13 cellular contexts compared by ENCODE assay signal in the genomic region with DNA sequence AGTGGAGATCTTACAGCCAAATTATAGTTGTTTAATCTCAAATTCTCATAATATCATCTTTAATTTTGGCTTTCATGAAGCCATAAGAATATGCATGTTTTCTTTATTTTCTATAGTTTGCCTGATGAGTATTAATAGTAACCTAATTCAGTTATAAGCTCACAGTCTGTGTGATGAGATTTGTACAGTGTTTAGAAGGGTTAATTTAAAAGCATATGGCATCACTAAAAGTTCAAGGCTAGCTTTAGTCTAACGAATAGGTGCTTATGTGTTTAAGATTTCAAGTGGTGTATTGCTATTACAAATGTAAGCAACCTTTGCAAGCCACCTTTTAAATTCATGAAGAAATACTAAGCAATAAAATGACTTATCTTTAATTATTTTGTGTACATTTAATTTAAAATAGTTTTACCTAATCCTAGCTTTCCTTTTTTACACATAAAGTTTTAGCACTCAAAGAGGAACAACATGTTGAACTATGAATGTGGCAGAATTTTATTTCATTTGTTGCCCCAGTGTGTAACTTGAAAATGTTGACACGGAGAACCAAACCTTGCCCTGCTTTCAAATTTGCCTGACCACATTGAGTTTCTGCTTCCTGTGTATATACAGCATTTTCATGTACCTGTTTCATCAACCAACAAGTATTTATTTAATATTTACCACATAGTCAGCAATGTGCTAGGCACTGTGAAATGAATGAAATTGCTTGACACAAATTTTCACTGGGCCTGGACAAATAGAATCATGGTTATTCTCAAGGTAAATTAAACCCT. TPM values are rescaled to one million over a fixed set of nuclear protein-coding genes. Genes with fewer than 3 reads are reported as not detected.
DNase-seq lines count a peak whose midpoint lies in the region; ATAC-seq, FAIRE-seq and TF ChIP-seq lines count a peak whose summit lies in the region.
"Had no signal": no experiment of that assay in that cellular context is flagged by ENCODE, and none has a peak within 500 bp of the region (broad histone marks: within the 10 kb centered on the region; RNA-seq: fewer than 3 reads in every experiment).

No MANE protein-coding gene starts in this region.

- H3K9ac ChIP-seq in GM12878 (ENCODE audit: control insufficient read depth, insufficient read depth, low read length), result no peak overlapping the region; the same call in 1 of the 2 replicates
- no peak overlapping the region for H3K9ac ChIP-seq in parathyroid adenoma

- in situ Hi-C loops in GM12878 (cut with MboI), result no loop called here

- RAD21 ChIA-PET in GM12878 (lab: Charles Lee; ENCODE audit: unreplicated experiment), result no interaction called here

- WGBS in GM12878 (ENCODE audit: insufficient coverage, insufficient replicate concordance, low lambda C conversion rate, missing lambda C conversion rate), result 28% methylated on average over 2 of the region's 2 CpGs

- peaks cover 26% of the 10 kb centered on the region for H3K4me1 Mint-ChIP-seq in activated CD4-positive, alpha-beta T cell treated with anti-CD3 and anti-CD28 coated beads for 36 hours

- DNase-seq in activated CD4-positive, alpha-beta T cell treated with anti-CD3 and anti-CD28 coated beads for 36 hours, result no peak
- DNase-seq in activated CD4-positive, alpha-beta T cell treated with anti-CD3 and anti-CD28 coated beads, Interleukin-2, amount 50 U/mL, for 1 hour, result no peak
- peak; percentile 8 for DNase-seq in GM12878 (ENCODE audit: low read depth, low spot score)
- DNase-seq in NCI-H446 (lab: John Stamatoyannopoulos, UW), result no peak
- DNase-seq: gastrocnemius medialis; midbrain; stimulated activated CD4-positive, alpha-beta T cell treated with anti-CD3 and anti-CD28 coated beads, Interleukin-4, amount 100 ng/mL, for 4 hours had no signal

- TF ChIP-seq CTCF in GM12878 (IDR thresholded peaks at IDR 0.05 in 2 of 3, conservative IDR thresholded peaks at IDR 0.05 in 1 of 3; ENCODE audit: control insufficient read depth in 2 of 3, extremely low read depth in 1 of 3, insufficient read depth in 1 of 3, low read depth in 3 of 3, low read length in 3 of 3) (no peak), parathyroid adenoma (IDR thresholded peaks at IDR 0.05) (no peak)

- peak overlapping the region; percentile 45; the same call in 1 of the 2 replicates for H2AFZ ChIP-seq in GM12878 (ENCODE audit: control insufficient read depth, low read depth, low read length)
- no peak overlapping the region for H2AFZ ChIP-seq in parathyroid adenoma

- H3K27ac ChIP-seq in KOPT-K1 (ENCODE audit: low read depth, low read length, poor library complexity, severe bottlenecking) (peak overlapping the region; percentile 75), GM12878 (ENCODE audit: control insufficient read depth, insufficient read depth) (no peak overlapping the region), parathyroid adenoma (no peak overlapping the region)

- TF ChIP-seq EP300 in GM12878 (IDR thresholded peaks at IDR 0.05; ENCODE audit: borderline replicate concordance in 1 of 2, control insufficient read depth in 1 of 2, low read depth in 2 of 2, low read length in 2 of 2), result no peak

- H3K79me2 ChIP-seq in GM12878 (ENCODE audit: control insufficient read depth, insufficient read depth, low read length), result no peaks in the 10 kb centered on the region
- peaks cover 9% of the 10 kb centered on the region for H3K79me2 ChIP-seq in parathyroid adenoma

- no peaks in the 10 kb centered on the region for H4K20me1 ChIP-seq in GM12878 (ENCODE audit: control insufficient read depth, insufficient read depth)

- ATAC-seq in activated CD4-positive, alpha-beta T cell treated with anti-CD3 and anti-CD28 coated beads for 36 hours, result no peak
- ATAC-seq in GM12878 (no peak), HG03280 (IDR thresholded peaks at IDR 0.05; ENCODE audit: unreplicated experiment) (no peak), HG02759 (IDR thresholded peaks at IDR 0.05; ENCODE audit: unreplicated experiment) (no peak)
- ATAC-seq: gastrocnemius medialis had no signal

- H3K4me2 ChIP-seq in GM12878 (ENCODE audit: control insufficient read depth, insufficient read depth), result peak overlapping the region; percentile 100
- H3K4me2 ChIP-seq in parathyroid adenoma (ENCODE audit: low read length), result peak overlapping the region; percentile 92

- H3K27ac Mint-ChIP-seq in activated CD4-positive, alpha-beta T cell treated with anti-CD3 and anti-CD28 coated beads for 36 hours, result peak overlapping the region; percentile 59

- TF ChIP-seq POLR2A in GM12878 (IDR thresholded peaks at IDR 0.05; ENCODE audit: low read depth, low read length), result no peak

- no TSS peak for BruUV-seq in GM12878 (replicated peaks; lab: Mats Ljungman, UMichigan)

- POLR2A ChIA-PET in activated CD4-positive, alpha-beta T cell treated with anti-CD3 and anti-CD28 coated beads for 36 hours (lab: Charles Lee), result no interaction called here
- POLR2A ChIA-PET in GM12878 (lab: Charles Lee), result interaction anchor here (1.1 kb wide), 1 partner anchor 95 kb away, joined by 3 read pairs; no protein-coding TSS in a partner anchor

- peak overlapping the region; percentile 70; the same call in 1 of the 2 replicates for H3K4me3 ChIP-seq in GM12878
- H3K4me3 ChIP-seq in parathyroid adenoma (ENCODE audit: low read depth, low read length), result no peak overlapping the region

- H3K4me3 Mint-ChIP-seq in activated CD4-positive, alpha-beta T cell treated with anti-CD3 and anti-CD28 coated beads for 36 hours, result peak overlapping the region; percentile 80

- H3K36me3 Mint-ChIP-seq in activated CD4-positive, alpha-beta T cell treated with anti-CD3 and anti-CD28 coated beads for 36 hours (ENCODE audit: low read depth), result no peaks in the 10 kb centered on the region

- H3K9me3 Mint-ChIP-seq in activated CD4-positive, alpha-beta T cell treated with anti-CD3 and anti-CD28 coated beads for 36 hours (ENCODE audit: low read depth), result no peaks in the 10 kb centered on the region

- TF ChIP-seq RAD21 in GM12878 (IDR thresholded peaks at IDR 0.05; ENCODE audit: insufficient read depth, low read depth, low read length), result no peak

- H3K4me1 ChIP-seq in GM12878 (ENCODE audit: control insufficient read depth, insufficient read depth, low read length), result peaks cover 8% of the 10 kb centered on the region
- peaks cover 9% of the 10 kb centered on the region for H3K4me1 ChIP-seq in parathyroid adenoma

- intact Hi-C loops in activated CD4-positive, alpha-beta T cell treated with anti-CD3 and anti-CD28 coated beads for 36 hours (cut with DNase I, micrococcal nuclease), result loop anchor here (2.0 to 5.0 kb wide), 2 partner anchors 39 to 119 kb away; partner anchors contain the start of genes CCAR1 (in 1 of the 2) and TET1 (in 1 of the 2)
- intact Hi-C loops in GM12878 (cut with micrococcal nuclease; ENCODE audit: unreplicated experiment), result no loop called here

- H3K9me3 ChIP-seq in KOPT-K1 (ENCODE audit: insufficient read depth, low read length, poor library complexity, severe bottlenecking) (no peaks in the 10 kb centered on the region), GM12878 (replicated peaks; ENCODE audit: control insufficient read depth, insufficient read depth, low read length) (no peaks in the 10 kb centered on the region), parathyroid adenoma (ENCODE audit: control insufficient read depth, low read length) (no peaks in the 10 kb centered on the region)
- H3K9me3 ChIP-seq: gastrocnemius medialis, vagina had no signal

- H3K36me3 ChIP-seq in KOPT-K1 (ENCODE audit: insufficient read depth, low read length) (peaks cover 18% of the 10 kb centered on the region), GM12878 (ENCODE audit: control insufficient read depth in 2 of 2, insufficient read depth in 2 of 2, low read length in 1 of 2) (no peaks in the 10 kb centered on the region), parathyroid adenoma (ENCODE audit: control insufficient read depth, insufficient read depth, low read length) (no peaks in the 10 kb centered on the region)
- H3K36me3 ChIP-seq: gastrocnemius medialis, vagina had no signal

- SMC1A ChIA-PET in GM12878 (lab: Charles Lee; ENCODE audit: uncharacterized antibody, unreplicated experiment), result interaction anchor here (1.1 to 1.9 kb wide), 4 partner anchors 9 to 41 kb away, joined by 3 to 5 read pairs (median 4); no protein-coding TSS in a partner anchor

- FAIRE-seq in GM12878 (lab: Jason Lieb, UNC), result no peak
- FAIRE-seq: H1 had no signal

- H3K27me3 ChIP-seq in GM12878 (replicated peaks in 1 of 2; ENCODE audit: control insufficient read depth in 2 of 2, insufficient read depth in 2 of 2, low read length in 1 of 2), result no peaks in the 10 kb centered on the region
- no peaks in the 10 kb centered on the region for H3K27me3 ChIP-seq in parathyroid adenoma (ENCODE audit: control insufficient read depth, insufficient read depth, low read length)
- H3K27me3 ChIP-seq: gastrocnemius medialis, vagina had no signal

- CTCF ChIA-PET in activated CD4-positive, alpha-beta T cell treated with anti-CD3 and anti-CD28 coated beads for 36 hours (lab: Charles Lee), result interaction anchor here (0.5 to 1.6 kb wide), 6 partner anchors 9 to 295 kb away, joined by 3 to 8 read pairs (median 4); no protein-coding TSS in a partner anchor
- CTCF ChIA-PET in GM12878 (lab: Yijun Ruan, JAX), result interaction anchor here (0.7 to 0.9 kb wide), 2 partner anchors 197 to 297 kb away, joined by 3 read pairs; no protein-coding TSS in a partner anchor

- H3K27me3 Mint-ChIP-seq in activated CD4-positive, alpha-beta T cell treated with anti-CD3 and anti-CD28 coated beads for 36 hours, result no peaks in the 10 kb centered on the region

TF ChIP-seq in GM12878, 131 proteins besides CTCF, POLR2A, EP300 and RAD21 (continues in another document):
- TF ChIP-seq MYB (IDR thresholded peaks at IDR 0.05; ENCODE audit: borderline replicate concordance, low read depth, low read length), result no peak

RNA-seq across cellular contexts. Expression of gene TET1, which starts 41.5 kb away (rescaled TPM):
- total RNA-seq in activated CD4-positive, alpha-beta T cell treated with anti-CD3 and anti-CD28 coated beads for 36 hours, result 1 to 10 TPM in 1 of 2 experiments, under 1 TPM in 1; 0.71 to 1.3 TPM
- total RNA-seq in GM12878 (2013; cell fraction: nucleolus; rRNA removed), result 6.3 and 7.8 TPM in 2 replicates
- total RNA-seq in GM12878 (2014; rRNA removed) (1.1 TPM in 2 replicates), GM12878 (2014; rRNA removed; fragmentation: Illumina TruSeq; extraction: Trizol) (1.4 TPM in 2 replicates), GM12878 (2021) (1.1 and 1.4 TPM in 2 replicates)
- 0.09 TPM for polyA plus RNA-seq in GM12878 (2011; ENCODE audit: low read depth)
- polyA plus RNA-seq in GM12878 (2011; rRNA removed) (0.42 and 0.46 TPM in 2 replicates), GM12878 (2014; fragmentation: Illumina TruSeq; extraction: Trizol) (0.62 and 1.0 TPM in 2 replicates), GM12878 (2014; fragmentation: Nextera tagmentation; extraction: Ambion mirVana) (under 1 TPM; 0.22 to 0.31 TPM), GM12878 (2014; rRNA removed) (0.31 and 0.34 TPM in 2 replicates), GM12878 (2016; fragmentation: Nextera tagmentation; extraction: Ambion mirVana) (under 1 TPM; 0.59 to 0.71 TPM)
- 0.17 and 0.18 TPM in 2 replicates for polyA plus RNA-seq in GM12878 (2011; cell fraction: cytosol; rRNA removed)
- polyA plus RNA-seq in GM12878 (2011; cell fraction: nucleus; rRNA removed), result 0.39 and 0.46 TPM in 2 replicates
- polyA plus RNA-seq in GM12878 (2012), result 0.21 and 0.28 TPM in 2 replicates
- 1.4 and 1.5 TPM in 2 replicates for polyA minus RNA-seq in GM12878 (2011; rRNA and poly(A)+ RNA removed)
- 0.40 and 0.52 TPM in 2 replicates for polyA minus RNA-seq in GM12878 (2011; cell fraction: cytosol; rRNA and poly(A)+ RNA removed)
- 0.85 and 1.1 TPM in 2 replicates for polyA minus RNA-seq in GM12878 (2011; cell fraction: nucleus; rRNA and poly(A)+ RNA removed)
